In the genomic region with DNA sequence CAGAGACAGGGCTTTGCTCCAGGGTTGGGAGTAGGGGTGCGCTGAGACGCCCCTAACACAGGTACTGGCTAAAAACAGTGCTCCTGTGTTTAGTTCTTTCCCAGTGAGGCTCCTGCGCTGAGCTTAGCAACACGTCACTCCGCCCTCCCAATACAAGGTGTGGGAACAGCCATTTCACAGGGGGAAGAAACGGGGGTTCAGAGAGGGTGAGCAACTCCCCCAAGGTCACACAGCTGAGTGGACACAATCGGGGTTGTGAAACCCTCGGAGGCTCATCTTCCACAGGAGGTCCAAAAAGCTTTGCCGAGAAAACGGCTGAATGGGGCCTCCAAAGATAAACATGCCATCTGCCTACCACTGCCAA, we compare ENCODE assay signal across 8 cellular contexts. TPM values are rescaled to one million over a fixed set of nuclear protein-coding genes. Genes with fewer than 3 reads are reported as not detected.
A peak's percentile ranks its signal among the peaks of the same experiment; 100 is the strongest.
DNase-seq lines count a peak whose midpoint lies in the region; ATAC-seq and TF ChIP-seq lines count a peak whose summit lies in the region.

No MANE protein-coding gene starts in this region.

- no peaks in the 10 kb centered on the region for H3K9me3 ChIP-seq in HAP-1
- H3K9me3 ChIP-seq in ascending aorta: no peaks in the 10 kb centered on the region
- no peaks in the 10 kb centered on the region for H3K9me3 ChIP-seq in mesodermal cell (ENCODE audit: control insufficient read depth, low read length)

- H3K27ac ChIP-seq in ascending aorta (no peak overlapping the region), mesodermal cell (ENCODE audit: low read depth, low read length, severe bottlenecking) (no peak overlapping the region)

- H3K27me3 ChIP-seq in BJ (ENCODE audit: control insufficient read depth, insufficient read depth, low read length) (no peaks in the 10 kb centered on the region), HAP-1 (ENCODE audit: low read depth) (no peaks in the 10 kb centered on the region), ascending aorta (no peaks in the 10 kb centered on the region)

- H3K4me1 ChIP-seq in HAP-1 (peaks cover 11% of the 10 kb centered on the region), ascending aorta (peaks cover 5 to 16% of the 10 kb centered on the region in 2 donors), mesodermal cell (ENCODE audit: control insufficient read depth, insufficient read depth, low read length, poor library complexity, severe bottlenecking) (peaks cover 14% of the 10 kb centered on the region)

- CTCF ChIA-PET in BJ (lab: Yijun Ruan, JAX): interaction anchor here (0.6 to 1.2 kb wide), 2 partner anchors 17 to 260 kb away, joined by 3 read pairs; no protein-coding TSS in a partner anchor

- intact Hi-C loops in ascending aorta (cut with DNase I): no loop called here

- DNase-seq in BJ (ENCODE audit: low read depth) (no peak), HAP-1 (ENCODE audit: low spot score in 2 of 2) (no peak), ascending aorta (ENCODE audit: low spot score in 2 of 2) (no peak), cerebellar nuclear complex (lab: John Stamatoyannopoulos, UW) (no peak), SIG-M5 treated with dmso at 0.1 percent for 504 hours (lab: John Stamatoyannopoulos, UW; ENCODE audit: unreplicated experiment) (no peak)

- in situ Hi-C loops in HAP-1 (cut with MboI; ENCODE audit: low sequenced_read_pairs): no loop called here

- 32 to 52% methylated on average over 7 to 9 of the region's 10 CpGs for WGBS in mesodermal cell (ENCODE audit: insufficient coverage in 2 of 2), 2 experiments

- peaks cover 3% of the 10 kb centered on the region for H3K36me3 ChIP-seq in BJ (ENCODE audit: control insufficient read depth, insufficient read depth, low read length)
- no peaks in the 10 kb centered on the region for H3K36me3 ChIP-seq in HAP-1 (replicated peaks)
- no peaks in the 10 kb centered on the region for H3K36me3 ChIP-seq in ascending aorta
- H3K36me3 ChIP-seq in mesodermal cell (ENCODE audit: control insufficient read depth, insufficient read depth, low read length): no peaks in the 10 kb centered on the region

- H3K4me3 ChIP-seq in BJ (ENCODE audit: low read depth, low read length) (peak overlapping the region; percentile 58), HAP-1 (peak overlapping the region; percentile 43), ascending aorta (peak overlapping the region; percentile 56 to 90), mesodermal cell (ENCODE audit: extremely low read depth, insufficient read depth, low read length, poor library complexity, severe bottlenecking) (peak overlapping the region; percentile 54)

- TF ChIP-seq CTCF in BJ (IDR thresholded peaks at IDR 0.05; ENCODE audit: insufficient read depth, low read depth, low read length) (no peak), ascending aorta (IDR thresholded peaks at IDR 0.05) (no peak)

- ATAC-seq in GM21367 (IDR thresholded peaks at IDR 0.05; ENCODE audit: unreplicated experiment): no peak
- ATAC-seq in HG03565 (IDR thresholded peaks at IDR 0.05; ENCODE audit: unreplicated experiment): no peak

- POLR2A ChIA-PET in BJ (lab: Charles Lee): no interaction called here

RNA-seq across cellular contexts. Expression of a gene that starts 0.6 kb away (rescaled TPM):
- polyA plus RNA-seq in BJ (2011; rRNA removed): 1.9 and 4.0 TPM in 2 replicates
- polyA minus RNA-seq in BJ (2011; rRNA and poly(A)+ RNA removed): 3.2 and 4.6 TPM in 2 replicates
- 1.1 TPM for total RNA-seq in ascending aorta
- 2.1 TPM for polyA plus RNA-seq in mesodermal cell (2013, experiment 1 of 2)
- 1.5 TPM for polyA plus RNA-seq in mesodermal cell (2013, experiment 2 of 2)

RNA-seq across cellular contexts. Expression of a gene that starts 17.9 kb away (rescaled TPM):
- polyA plus RNA-seq in BJ (2011; rRNA removed): 22.5 and 30.3 TPM in 2 replicates
- 6.2 and 12.8 TPM in 2 replicates for polyA minus RNA-seq in BJ (2011; rRNA and poly(A)+ RNA removed)
- 35.8 TPM for total RNA-seq in ascending aorta
- polyA plus RNA-seq in mesodermal cell (2013, experiment 1 of 2): 47.8 TPM
- 38.3 TPM for polyA plus RNA-seq in mesodermal cell (2013, experiment 2 of 2)

RNA-seq across cellular contexts. Expression of a gene that starts 34.7 kb away (rescaled TPM):
- polyA plus RNA-seq in BJ (2011; rRNA removed): 14.7 and 28.1 TPM in 2 replicates
- 28.9 and 31.6 TPM in 2 replicates for polyA minus RNA-seq in BJ (2011; rRNA and poly(A)+ RNA removed)
- 82.5 TPM for total RNA-seq in ascending aorta
- polyA plus RNA-seq in mesodermal cell (2013, experiment 1 of 2): 15.4 TPM
- polyA plus RNA-seq in mesodermal cell (2013, experiment 2 of 2): 13.8 TPM

RNA-seq across cellular contexts. Expression of a gene that starts 35.1 kb away (rescaled TPM):
- 152 and 200 TPM in 2 replicates for polyA plus RNA-seq in BJ (2011; rRNA removed)
- polyA minus RNA-seq in BJ (2011; rRNA and poly(A)+ RNA removed): 30.3 and 59.5 TPM in 2 replicates
- total RNA-seq in ascending aorta: 12.3 TPM
- polyA plus RNA-seq in mesodermal cell (2013, experiment 1 of 2): 87.8 TPM
- 80.4 TPM for polyA plus RNA-seq in mesodermal cell (2013, experiment 2 of 2)

RNA-seq across cellular contexts. Expression of a gene that starts 48.9 kb away (rescaled TPM):
- polyA plus RNA-seq in BJ (2011; rRNA removed): 2.2 and 4.0 TPM in 2 replicates
- 2.5 and 4.8 TPM in 2 replicates for polyA minus RNA-seq in BJ (2011; rRNA and poly(A)+ RNA removed)
- total RNA-seq in ascending aorta: 21.7 TPM
- 3.3 TPM for polyA plus RNA-seq in mesodermal cell (2013, experiment 1 of 2)
- polyA plus RNA-seq in mesodermal cell (2013, experiment 2 of 2): 2.8 TPM
